Comparison of ENCODE assay signal across 1 cellular context in genomic region chr7:88546808-88547207, GRCh38.
TF ChIP-seq lines count a peak whose summit lies in the region.

No MANE protein-coding gene starts in this region.

TF ChIP-seq in K562, 482 proteins besides CTCF, POLR2A, EP300 and RAD21 (continued from another document and continues in another):
- TF ChIP-seq JUN (IDR thresholded peaks at IDR 0.05; ENCODE audit: borderline replicate concordance, low read depth, low read length), result no peak
- no peak for TF ChIP-seq JUN (CRISPR knock-in tag; IDR thresholded peaks at IDR 0.05; ENCODE audit: borderline replicate concordance)
- no peak for TF ChIP-seq NUFIP1 (IDR thresholded peaks at IDR 0.05; ENCODE audit: partially characterized antibody)
- no peak for TF ChIP-seq GABPB1 (CRISPR knock-in tag; IDR thresholded peaks at IDR 0.05)
- TF ChIP-seq SETDB1 (IDR thresholded peaks at IDR 0.05; ENCODE audit: low read length), result no peak
- TF ChIP-seq RBM25 (IDR thresholded peaks at IDR 0.05; ENCODE audit: low read depth, low read length, severe bottlenecking), result no peak
- no peak for TF ChIP-seq ERF (CRISPR knock-in tag; IDR thresholded peaks at IDR 0.05)
- TF ChIP-seq, protein P1, sequence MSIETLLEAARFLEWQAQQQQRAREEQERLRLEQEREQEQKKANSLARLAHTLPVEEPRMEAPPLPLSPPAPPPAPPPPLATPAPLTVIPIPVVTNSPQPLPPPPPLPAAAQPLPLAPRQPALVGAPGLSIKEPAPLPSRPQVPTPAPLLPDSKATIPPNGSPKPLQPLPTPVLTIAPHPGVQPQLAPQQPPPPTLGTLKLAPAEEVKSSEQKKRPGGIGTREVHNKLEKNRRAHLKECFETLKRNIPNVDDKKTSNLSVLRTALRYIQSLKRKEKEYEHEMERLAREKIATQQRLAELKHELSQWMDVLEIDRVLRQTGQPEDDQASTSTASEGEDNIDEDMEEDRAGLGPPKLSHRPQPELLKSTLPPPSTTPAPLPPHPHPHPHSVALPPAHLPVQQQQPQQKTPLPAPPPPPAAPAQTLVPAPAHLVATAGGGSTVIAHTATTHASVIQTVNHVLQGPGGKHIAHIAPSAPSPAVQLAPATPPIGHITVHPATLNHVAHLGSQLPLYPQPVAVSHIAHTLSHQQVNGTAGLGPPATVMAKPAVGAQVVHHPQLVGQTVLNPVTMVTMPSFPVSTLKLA (conservative IDR thresholded peaks at IDR 0.05), result peak; percentile 31 to 32; a peak in 2 of 4 replicates
- TF ChIP-seq ZNF511 (CRISPR knock-in tag; IDR thresholded peaks at IDR 0.05), result no peak
- no peak for TF ChIP-seq HNRNPUL1 (IDR thresholded peaks at IDR 0.05; ENCODE audit: low read length)
- no peak for TF ChIP-seq GABPB2 (CRISPR knock-in tag; conservative IDR thresholded peaks at IDR 0.05)
- peak; percentile 93 for TF ChIP-seq ARID2 (IDR thresholded peaks at IDR 0.05)
- TF ChIP-seq PBX2 (CRISPR knock-in tag; IDR thresholded peaks at IDR 0.05; ENCODE audit: low read depth), result no peak
- no peak for TF ChIP-seq PBX2 (tag; conservative IDR thresholded peaks at IDR 0.05; ENCODE audit: low read depth)
- TF ChIP-seq FOXM1 (IDR thresholded peaks at IDR 0.05; ENCODE audit: low read depth), result 0 out of 2 replicates have a peak, but pooled peaks have one; percentile 20
- no peak for TF ChIP-seq FOXM1 (CRISPR knock-in tag; IDR thresholded peaks at IDR 0.05; ENCODE audit: low read depth)
- TF ChIP-seq HIVEP1 (CRISPR knock-in tag; IDR thresholded peaks at IDR 0.05), result 0 out of 2 replicates have a peak, but pooled peaks have one; percentile 7
- TF ChIP-seq, protein P2, sequence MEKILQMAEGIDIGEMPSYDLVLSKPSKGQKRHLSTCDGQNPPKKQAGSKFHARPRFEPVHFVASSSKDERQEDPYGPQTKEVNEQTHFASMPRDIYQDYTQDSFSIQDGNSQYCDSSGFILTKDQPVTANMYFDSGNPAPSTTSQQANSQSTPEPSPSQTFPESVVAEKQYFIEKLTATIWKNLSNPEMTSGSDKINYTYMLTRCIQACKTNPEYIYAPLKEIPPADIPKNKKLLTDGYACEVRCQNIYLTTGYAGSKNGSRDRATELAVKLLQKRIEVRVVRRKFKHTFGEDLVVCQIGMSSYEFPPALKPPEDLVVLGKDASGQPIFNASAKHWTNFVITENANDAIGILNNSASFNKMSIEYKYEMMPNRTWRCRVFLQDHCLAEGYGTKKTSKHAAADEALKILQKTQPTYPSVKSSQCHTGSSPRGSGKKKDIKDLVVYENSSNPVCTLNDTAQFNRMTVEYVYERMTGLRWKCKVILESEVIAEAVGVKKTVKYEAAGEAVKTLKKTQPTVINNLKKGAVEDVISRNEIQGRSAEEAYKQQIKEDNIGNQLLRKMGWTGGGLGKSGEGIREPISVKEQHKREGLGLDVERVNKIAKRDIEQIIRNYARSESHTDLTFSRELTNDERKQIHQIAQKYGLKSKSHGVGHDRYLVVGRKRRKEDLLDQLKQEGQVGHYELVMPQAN (IDR thresholded peaks at IDR 0.05; ENCODE audit: borderline replicate concordance), result no peak
- TF ChIP-seq ELF4 (CRISPR knock-in tag; IDR thresholded peaks at IDR 0.05), result no peak
- TF ChIP-seq, protein P3, sequence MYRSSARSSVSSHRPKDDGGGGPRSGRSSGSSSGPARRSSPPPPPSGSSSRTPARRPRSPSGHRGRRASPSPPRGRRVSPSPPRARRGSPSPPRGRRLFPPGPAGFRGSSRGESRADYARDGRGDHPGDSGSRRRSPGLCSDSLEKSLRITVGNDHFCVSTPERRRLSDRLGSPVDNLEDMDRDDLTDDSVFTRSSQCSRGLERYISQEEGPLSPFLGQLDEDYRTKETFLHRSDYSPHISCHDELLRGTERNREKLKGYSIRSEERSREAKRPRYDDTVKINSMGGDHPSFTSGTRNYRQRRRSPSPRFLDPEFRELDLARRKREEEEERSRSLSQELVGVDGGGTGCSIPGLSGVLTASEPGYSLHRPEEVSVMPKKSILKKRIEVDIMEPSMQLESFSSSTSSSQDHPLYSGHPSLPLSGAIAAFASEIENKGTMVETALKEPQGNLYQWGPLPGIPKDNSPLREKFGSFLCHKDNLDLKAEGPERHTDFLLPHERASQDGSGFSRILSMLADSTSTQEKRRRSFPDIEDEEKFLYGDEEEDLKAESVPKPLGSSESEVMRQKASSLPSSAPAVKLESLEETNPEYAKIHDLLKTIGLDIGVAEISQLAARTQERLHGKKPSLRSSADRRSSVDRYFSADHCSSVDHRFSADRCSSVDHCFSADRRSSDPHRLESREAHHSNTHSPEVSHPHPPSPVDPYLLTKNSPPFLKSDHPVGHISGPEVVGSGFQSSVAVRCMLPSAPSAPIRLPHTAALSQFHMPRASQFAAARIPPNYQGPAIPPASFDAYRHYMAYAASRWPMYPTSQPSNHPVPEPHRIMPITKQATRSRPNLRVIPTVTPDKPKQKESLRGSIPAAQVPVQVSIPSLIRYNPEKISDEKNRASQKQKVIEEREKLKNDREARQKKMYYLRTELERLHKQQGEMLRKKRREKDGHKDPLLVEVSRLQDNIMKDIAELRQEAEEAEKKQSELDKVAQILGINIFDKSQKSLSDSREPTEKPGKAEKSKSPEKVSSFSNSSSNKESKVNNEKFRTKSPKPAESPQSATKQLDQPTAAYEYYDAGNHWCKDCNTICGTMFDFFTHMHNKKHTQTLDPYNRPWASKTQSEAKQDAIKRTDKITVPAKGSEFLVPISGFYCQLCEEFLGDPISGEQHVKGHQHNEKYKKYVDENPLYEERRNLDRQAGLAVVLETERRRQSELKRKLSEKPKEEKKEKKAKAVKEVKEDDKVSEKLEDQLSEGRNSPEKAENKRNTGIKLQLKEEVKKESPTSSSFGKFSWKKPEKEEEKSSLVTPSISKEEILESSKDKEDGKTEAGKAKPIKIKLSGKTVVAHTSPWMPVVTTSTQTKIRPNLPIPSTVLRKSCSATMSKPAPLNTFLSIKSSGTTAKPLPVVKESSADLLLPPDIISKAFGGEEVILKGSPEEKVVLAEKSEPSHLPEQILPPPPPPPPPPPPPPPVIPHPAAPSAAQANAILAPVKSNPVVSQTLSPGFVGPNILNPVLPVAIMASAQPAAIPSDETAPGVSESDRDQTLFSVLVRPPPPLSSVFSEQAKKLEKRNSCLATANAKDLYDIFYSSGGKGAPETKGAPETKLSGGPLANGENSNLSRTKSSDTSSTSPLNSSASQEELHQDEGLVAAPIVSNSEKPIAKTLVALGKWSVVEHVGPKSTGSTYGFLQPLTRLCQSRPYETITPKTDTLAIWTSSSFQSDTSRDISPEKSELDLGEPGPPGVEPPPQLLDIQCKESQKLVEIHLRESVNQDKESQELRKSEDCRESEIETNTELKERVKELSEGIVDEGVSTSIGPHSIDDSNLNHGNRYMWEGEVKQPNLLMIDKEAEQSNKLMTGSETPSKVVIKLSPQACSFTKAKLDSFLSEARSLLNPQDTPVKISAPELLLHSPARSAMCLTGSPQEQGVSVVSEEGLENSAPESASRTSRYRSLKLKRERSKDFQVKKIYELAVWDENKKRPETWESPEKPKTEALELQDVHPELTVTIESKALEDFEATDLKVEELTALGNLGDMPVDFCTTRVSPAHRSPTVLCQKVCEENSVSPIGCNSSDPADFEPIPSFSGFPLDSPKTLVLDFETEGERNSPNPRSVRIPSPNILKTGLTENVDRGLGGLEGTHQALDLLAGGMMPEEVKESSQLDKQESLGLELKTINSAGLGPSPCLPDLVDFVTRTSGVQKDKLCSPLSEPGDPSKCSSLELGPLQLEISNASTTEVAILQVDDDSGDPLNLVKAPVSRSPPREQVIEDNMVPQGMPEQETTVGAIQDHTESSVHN (IDR thresholded peaks at IDR 0.05; ENCODE audit: borderline replicate concordance in 1 of 2, low read depth in 1 of 2), result no peak
- TF ChIP-seq TCF3 (CRISPR knock-in tag; IDR thresholded peaks at IDR 0.05), result no peak
- no peak for TF ChIP-seq HOXB6 (CRISPR knock-in tag; IDR thresholded peaks at IDR 0.05; ENCODE audit: borderline replicate concordance)
- TF ChIP-seq CBFA2T2 (conservative IDR thresholded peaks at IDR 0.05), result 0 out of 2 replicates have a peak, but pooled peaks have one; percentile 6
- no peak for TF ChIP-seq ZBTB7A (IDR thresholded peaks at IDR 0.05; ENCODE audit: borderline replicate concordance, control insufficient read depth, low read depth, low read length)
- TF ChIP-seq RBM17 (IDR thresholded peaks at IDR 0.05; ENCODE audit: borderline replicate concordance, low read depth, low read length), result no peak
- no peak for TF ChIP-seq YY1 (IDR thresholded peaks at IDR 0.05; ENCODE audit: borderline replicate concordance in 1 of 3, control insufficient read depth in 1 of 3, extremely low read depth in 1 of 3, insufficient read depth in 3 of 3, insufficient read length in 1 of 3, insufficient replicate concordance in 2 of 3, low read depth in 1 of 3, low read length in 2 of 3)
- TF ChIP-seq MTA2 (IDR thresholded peaks at IDR 0.05; ENCODE audit: low read depth), result no peak
- TF ChIP-seq, protein P4, sequence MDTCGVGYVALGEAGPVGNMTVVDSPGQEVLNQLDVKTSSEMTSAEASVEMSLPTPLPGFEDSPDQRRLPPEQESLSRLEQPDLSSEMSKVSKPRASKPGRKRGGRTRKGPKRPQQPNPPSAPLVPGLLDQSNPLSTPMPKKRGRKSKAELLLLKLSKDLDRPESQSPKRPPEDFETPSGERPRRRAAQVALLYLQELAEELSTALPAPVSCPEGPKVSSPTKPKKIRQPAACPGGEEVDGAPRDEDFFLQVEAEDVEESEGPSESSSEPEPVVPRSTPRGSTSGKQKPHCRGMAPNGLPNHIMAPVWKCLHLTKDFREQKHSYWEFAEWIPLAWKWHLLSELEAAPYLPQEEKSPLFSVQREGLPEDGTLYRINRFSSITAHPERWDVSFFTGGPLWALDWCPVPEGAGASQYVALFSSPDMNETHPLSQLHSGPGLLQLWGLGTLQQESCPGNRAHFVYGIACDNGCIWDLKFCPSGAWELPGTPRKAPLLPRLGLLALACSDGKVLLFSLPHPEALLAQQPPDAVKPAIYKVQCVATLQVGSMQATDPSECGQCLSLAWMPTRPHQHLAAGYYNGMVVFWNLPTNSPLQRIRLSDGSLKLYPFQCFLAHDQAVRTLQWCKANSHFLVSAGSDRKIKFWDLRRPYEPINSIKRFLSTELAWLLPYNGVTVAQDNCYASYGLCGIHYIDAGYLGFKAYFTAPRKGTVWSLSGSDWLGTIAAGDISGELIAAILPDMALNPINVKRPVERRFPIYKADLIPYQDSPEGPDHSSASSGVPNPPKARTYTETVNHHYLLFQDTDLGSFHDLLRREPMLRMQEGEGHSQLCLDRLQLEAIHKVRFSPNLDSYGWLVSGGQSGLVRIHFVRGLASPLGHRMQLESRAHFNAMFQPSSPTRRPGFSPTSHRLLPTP (IDR thresholded peaks at IDR 0.05; ENCODE audit: borderline replicate concordance, extremely low read depth, insufficient read length), result no peak
- no peak for TF ChIP-seq MTA3 (IDR thresholded peaks at IDR 0.05; ENCODE audit: borderline replicate concordance)
- TF ChIP-seq, protein P5, sequence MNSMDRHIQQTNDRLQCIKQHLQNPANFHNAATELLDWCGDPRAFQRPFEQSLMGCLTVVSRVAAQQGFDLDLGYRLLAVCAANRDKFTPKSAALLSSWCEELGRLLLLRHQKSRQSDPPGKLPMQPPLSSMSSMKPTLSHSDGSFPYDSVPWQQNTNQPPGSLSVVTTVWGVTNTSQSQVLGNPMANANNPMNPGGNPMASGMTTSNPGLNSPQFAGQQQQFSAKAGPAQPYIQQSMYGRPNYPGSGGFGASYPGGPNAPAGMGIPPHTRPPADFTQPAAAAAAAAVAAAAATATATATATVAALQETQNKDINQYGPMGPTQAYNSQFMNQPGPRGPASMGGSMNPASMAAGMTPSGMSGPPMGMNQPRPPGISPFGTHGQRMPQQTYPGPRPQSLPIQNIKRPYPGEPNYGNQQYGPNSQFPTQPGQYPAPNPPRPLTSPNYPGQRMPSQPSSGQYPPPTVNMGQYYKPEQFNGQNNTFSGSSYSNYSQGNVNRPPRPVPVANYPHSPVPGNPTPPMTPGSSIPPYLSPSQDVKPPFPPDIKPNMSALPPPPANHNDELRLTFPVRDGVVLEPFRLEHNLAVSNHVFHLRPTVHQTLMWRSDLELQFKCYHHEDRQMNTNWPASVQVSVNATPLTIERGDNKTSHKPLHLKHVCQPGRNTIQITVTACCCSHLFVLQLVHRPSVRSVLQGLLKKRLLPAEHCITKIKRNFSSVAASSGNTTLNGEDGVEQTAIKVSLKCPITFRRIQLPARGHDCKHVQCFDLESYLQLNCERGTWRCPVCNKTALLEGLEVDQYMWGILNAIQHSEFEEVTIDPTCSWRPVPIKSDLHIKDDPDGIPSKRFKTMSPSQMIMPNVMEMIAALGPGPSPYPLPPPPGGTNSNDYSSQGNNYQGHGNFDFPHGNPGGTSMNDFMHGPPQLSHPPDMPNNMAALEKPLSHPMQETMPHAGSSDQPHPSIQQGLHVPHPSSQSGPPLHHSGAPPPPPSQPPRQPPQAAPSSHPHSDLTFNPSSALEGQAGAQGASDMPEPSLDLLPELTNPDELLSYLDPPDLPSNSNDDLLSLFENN (IDR thresholded peaks at IDR 0.05; ENCODE audit: low read depth in 2 of 2, low read length in 2 of 2), result no peak
- TF ChIP-seq ZFP1 (CRISPR knock-in tag; IDR thresholded peaks at IDR 0.05), result no peak
- no peak for TF ChIP-seq NCOA6 (IDR thresholded peaks at IDR 0.05)
- TF ChIP-seq GTF2F1 (IDR thresholded peaks at IDR 0.05; ENCODE audit: low read depth, low read length), result no peak
- no peak for TF ChIP-seq ZNF707 (CRISPR knock-in tag; conservative IDR thresholded peaks at IDR 0.05)
